Comparison of ENCODE assay signal across 22 cellular contexts in the genomic region with DNA sequence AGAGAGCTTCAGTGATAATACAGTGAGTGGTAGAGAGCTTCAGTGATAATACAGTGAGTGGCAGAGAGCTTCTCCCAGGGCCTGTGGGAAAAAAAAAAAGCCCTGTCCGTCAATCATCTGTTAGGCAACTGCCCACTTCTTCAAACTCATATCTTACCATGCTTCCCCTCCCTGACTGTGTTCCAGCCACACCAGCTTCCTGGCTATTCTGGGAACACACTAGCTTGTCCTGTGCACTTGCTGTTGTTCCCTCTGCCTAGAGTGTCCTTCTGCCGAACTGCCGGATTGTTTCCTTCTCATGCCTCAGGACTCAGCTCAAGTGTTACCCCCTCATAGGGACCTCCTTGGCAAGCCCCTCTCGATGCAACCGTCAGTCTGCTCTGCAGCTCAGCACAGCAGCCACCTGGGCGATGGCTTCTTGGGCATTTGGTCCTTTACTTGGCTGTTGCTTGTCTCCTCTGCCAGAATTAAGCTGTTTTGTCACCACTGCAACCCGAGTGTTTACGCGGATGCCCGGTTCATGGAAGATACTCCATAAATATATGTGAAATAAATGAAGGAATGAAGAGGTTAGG.
DNase-seq lines count a peak whose midpoint lies in the region; TF ChIP-seq lines count a peak whose summit lies in the region.
"Had no signal": no experiment of that assay in that cellular context is flagged by ENCODE, and none has a peak within 500 bp of the region (broad histone marks: within the 10 kb centered on the region; RNA-seq: fewer than 3 reads in every experiment).

No MANE protein-coding gene starts in this region.

- 44 to 66% methylated on average over 10 of the region's 10 CpGs for WGBS in thyroid gland, 2 donors

- no peaks in the 10 kb centered on the region for H3K36me3 ChIP-seq in thyroid gland
- H3K36me3 ChIP-seq: BE2C had no signal

- TF ChIP-seq CTCF in thyroid gland (IDR thresholded peaks at IDR 0.05) = no peak

- H3K4me1 ChIP-seq in thyroid gland = no peaks in the 10 kb centered on the region
- H3K4me1 ChIP-seq: BE2C had no signal

- no peak overlapping the region for H3K4me3 ChIP-seq in thyroid gland (replicated peaks in 1 of 3)
- H3K4me3 ChIP-seq: lung had no signal

- no peaks in the 10 kb centered on the region for H3K9me3 ChIP-seq in thyroid gland
- H3K9me3 ChIP-seq: BE2C had no signal

- TF ChIP-seq POLR2A in thyroid gland (IDR thresholded peaks at IDR 0.05) = no peak

- no peaks in the 10 kb centered on the region for H3K27me3 ChIP-seq in thyroid gland

- intact Hi-C loops in thyroid gland (cut with DNase I) = no loop called here

- no peak overlapping the region for H3K27ac ChIP-seq in thyroid gland

- peak; percentile 29 for DNase-seq in NOMO-1 treated with DMSO at 0.1 percent for 48 hours (lab: John Stamatoyannopoulos, UW; ENCODE audit: unreplicated experiment)
- no peak for DNase-seq in NOMO-1 treated with dmso at 0.1 percent for 144 hours (lab: John Stamatoyannopoulos, UW; ENCODE audit: unreplicated experiment)
- DNase-seq in NCI-H524 (lab: John Stamatoyannopoulos, UW) = peak; percentile 68 to 83
- DNase-seq in amniotic epithelial cell (ENCODE audit: low read depth) = peak; percentile 2
- peak; percentile 9 to 30 for DNase-seq in thyroid gland
- DNase-seq in activated naive CD4-positive, alpha-beta T cell treated with Interleukin-2 at 50 U/mL for 16 hours = no peak
- DNase-seq in activated CD4-positive, alpha-beta T cell treated with anti-CD3 and anti-CD28 coated beads, Interleukin-2, amount 50 U/mL, for 1 hour = no peak
- DNase-seq in middle frontal gyrus (ENCODE audit: extremely low spot score, low spot score) = no peak
- DNase-seq: activated CD4-positive, alpha-beta T cell treated with anti-CD3 and anti-CD28 coated beads, Interleukin-2, amount 50 U/mL, for 4 hours; activated CD8-positive, alpha-beta memory T cell treated with anti-CD3 and anti-CD28 coated beads, Interleukin-2, amount 50 U/mL, for 4 hours; activated naive CD8-positive, alpha-beta T cell treated with anti-CD3 and anti-CD28 coated beads, Interleukin-2, amount 10 ng/mL, durations not matched to agents 7 days and 5 days; BE2C; DND-41; foreskin melanocyte; NCI-H2081 treated with DMSO at 0.1 percent for 48 hours; NCI-H526; occipital lobe; Right ventricle myocardium superior; stimulated activated CD4-positive, alpha-beta T cell treated with anti-CD3 and anti-CD28 coated beads, Interleukin-2, amount 100 ng/mL, for 48 hours; stimulated activated naive B cell treated with anti-CD40 and anti-IgM and Interleukin-4, amounts not matched to agents 10 μg/mL and 1 μg/mL and 100 μg/mL, for 72 hours; T-helper 17 cell had no signal

Comparison
In these comparisons a context has a peak if more than half of its experiments do, and no peak if none do; other contexts are left out.
1. DNase-seq: peak in NOMO-1 treated with DMSO at 0.1 percent for 48 hours (single experiment), NCI-H524 (2 of 2), amniotic epithelial cell (single experiment) and thyroid gland (2 of 2); none in NOMO-1 treated with dmso at 0.1 percent for 144 hours (single experiment), activated naive CD4-positive, alpha-beta T cell treated with Interleukin-2 at 50 U/mL for 16 hours (single experiment), activated CD4-positive, alpha-beta T cell treated with anti-CD3 and anti-CD28 coated beads, Interleukin-2, amount 50 U/mL, for 1 hour (single experiment) and middle frontal gyrus (single experiment).